34 cellular contexts compared by ENCODE assay signal in genomic region chr16:84412262-84412661, GRCh38. TPM values are rescaled to one million over a fixed set of nuclear protein-coding genes. Genes with fewer than 3 reads are reported as not detected.
"Had no signal": no experiment of that assay in that cellular context is flagged by ENCODE, and none has a peak within 500 bp of the region (broad histone marks: within the 10 kb centered on the region; RNA-seq: fewer than 3 reads in every experiment).

No MANE protein-coding gene starts in this region.

- H3K27me3 ChIP-seq: SJCRH30 had no signal

- H3K9me3 ChIP-seq: SJCRH30 had no signal

- H3K4me3 ChIP-seq: SJCRH30, SK-N-MC had no signal

- ATAC-seq: activated CD8-positive, alpha-beta T cell treated with anti-CD3 and anti-CD28 coated beads for 36 hours; activated T-cell treated with anti-CD3 and anti-CD28 coated beads, Interleukin-2, amount 50 U/mL, for 72 hours; activated T-helper 17 cell treated with anti-CD3 and anti-CD28 coated beads, Interleukin-2, amount 50 U/mL, for 72 hours; Panc1 had no signal

- H3K4me3 Mint-ChIP-seq: activated CD4-positive, alpha-beta T cell treated with anti-CD3 and anti-CD28 coated beads, Interleukin-2, amount 10 ng/mL, durations not matched to agents 24 days and 14 days; activated CD8-positive, alpha-beta T cell treated with anti-CD3 and anti-CD28 coated beads for 36 hours; activated naive CD8-positive, alpha-beta T cell treated with anti-CD3 and anti-CD28 coated beads for 36 hours; activated T-cell treated with anti-CD3 and anti-CD28 coated beads, Interleukin-2, amount 50 U/mL, for 72 hours; activated T-helper 17 cell treated with anti-CD3 and anti-CD28 coated beads, Interleukin-2, amount 50 U/mL, for 72 hours had no signal

- H3K27ac Mint-ChIP-seq: activated CD4-positive, alpha-beta T cell treated with anti-CD3 and anti-CD28 coated beads, Interleukin-2, amount 10 ng/mL, durations not matched to agents 24 days and 14 days; activated CD8-positive, alpha-beta T cell treated with anti-CD3 and anti-CD28 coated beads for 36 hours; activated naive CD8-positive, alpha-beta T cell treated with anti-CD3 and anti-CD28 coated beads for 36 hours; activated T-cell treated with anti-CD3 and anti-CD28 coated beads, Interleukin-2, amount 50 U/mL, for 72 hours; activated T-helper 17 cell treated with anti-CD3 and anti-CD28 coated beads, Interleukin-2, amount 50 U/mL, for 72 hours had no signal

- DNase-seq: activated CD4-positive, alpha-beta T cell treated with anti-CD3 and anti-CD28 coated beads, Interleukin-2, amount 10 ng/mL, durations not matched to agents 24 days and 14 days; activated CD4-positive, alpha-beta T cell treated with anti-CD3 and anti-CD28 coated beads, Interleukin-2, amount 50 U/mL, for 4 hours; activated CD8-positive, alpha-beta T cell treated with anti-CD3 and anti-CD28 coated beads for 36 hours; activated effector memory CD4-positive, alpha-beta T cell treated with anti-CD3 and anti-CD28 coated beads, Interleukin-2, amount 50 U/mL, for 16 hours; activated naive CD4-positive, alpha-beta T cell; activated naive CD4-positive, alpha-beta T cell treated with anti-CD3 and anti-CD28 coated beads, Interleukin-2, amount 50 U/mL, for 16 hours; activated naive CD8-positive, alpha-beta T cell treated with anti-CD3 and anti-CD28 coated beads for 36 hours; activated T-cell treated with anti-CD3 and anti-CD28 coated beads, Interleukin-2, amount 50 U/mL, for 1 hour; activated T-cell treated with anti-CD3 and anti-CD28 coated beads, Interleukin-2, amount 50 U/mL, for 72 hours; amniotic stem cell; aorta; brain microvascular endothelial cell; central memory CD4-positive, alpha-beta T cell; NCI-H1092 treated with DMSO at 0.1 percent for 48 hours; NCI-H1417; NCI-H146; NCI-H187; NCI-H2029 treated with DMSO at 0.1 percent for 48 hours; NCI-H2171 treated with DMSO at 0.1 percent for 48 hours; NCI-H2227 treated with DMSO at 0.1 percent for 48 hours; NCI-H446; NCI-H510A treated with DMSO at 0.1 percent for 48 hours; NCI-H69; SHP77; SJCRH30; T1000; WERI-Rb-1 had no signal

- H3K36me3 Mint-ChIP-seq: activated naive CD8-positive, alpha-beta T cell treated with anti-CD3 and anti-CD28 coated beads for 36 hours had no signal

- H3K36me3 ChIP-seq: brain microvascular endothelial cell, SJCRH30, WERI-Rb-1 had no signal

- H3K9me3 Mint-ChIP-seq: activated CD4-positive, alpha-beta T cell treated with anti-CD3 and anti-CD28 coated beads, Interleukin-2, amount 10 ng/mL, durations not matched to agents 24 days and 14 days; activated CD8-positive, alpha-beta T cell treated with anti-CD3 and anti-CD28 coated beads for 36 hours; activated naive CD8-positive, alpha-beta T cell treated with anti-CD3 and anti-CD28 coated beads for 36 hours; activated T-cell treated with anti-CD3 and anti-CD28 coated beads, Interleukin-2, amount 50 U/mL, for 72 hours; activated T-helper 17 cell treated with anti-CD3 and anti-CD28 coated beads, Interleukin-2, amount 50 U/mL, for 72 hours had no signal

- H3K4me1 ChIP-seq: SJCRH30 had no signal

- H3K27ac ChIP-seq: brain microvascular endothelial cell, SJCRH30, SK-N-MC, WERI-Rb-1 had no signal

- H3K4me1 Mint-ChIP-seq: activated T-helper 17 cell treated with anti-CD3 and anti-CD28 coated beads, Interleukin-2, amount 50 U/mL, for 72 hours had no signal

RNA-seq across cellular contexts. Expression of gene ATP2C2, which starts 43.9 kb away (rescaled TPM):
- total RNA-seq: activated CD4-positive, alpha-beta T cell treated with anti-CD3 and anti-CD28 coated beads, Interleukin-2, amount 10 ng/mL, durations not matched to agents 24 days and 14 days; activated CD8-positive, alpha-beta memory T cell treated with anti-CD3 and anti-CD28 coated beads for 36 hours; activated CD8-positive, alpha-beta T cell treated with anti-CD3 and anti-CD28 coated beads for 36 hours; activated naive CD8-positive, alpha-beta T cell treated with anti-CD3 and anti-CD28 coated beads for 36 hours; activated T-helper 17 cell treated with anti-CD3 and anti-CD28 coated beads, Interleukin-2, amount 50 U/mL, for 72 hours; RPMI7951; T-helper 1 cell treated with Interleukin-12 subunit alpha and Interleukin-12 subunit beta and Interleukin-4 antibody, amounts not matched to agents 30 ng/mL and 1 ng/mL, for 36 hours; T-helper 2 cell treated with Interferon-gamma antibody and Interleukin-4, amounts not matched to agents 100 ng/mL and 5 ng/mL, for 36 hours had no signal
